8 cellular contexts compared by ENCODE assay signal in genomic region chr16:75266738-75267630, GRCh38. TPM values are rescaled to one million over a fixed set of nuclear protein-coding genes. Genes with fewer than 3 reads are reported as not detected.
DNase-seq lines count a peak whose midpoint lies in the region; ATAC-seq, FAIRE-seq and TF ChIP-seq lines count a peak whose summit lies in the region.

No MANE protein-coding gene starts in this region.

- WGBS in esophagus squamous epithelium, 2 donors = 40 to 69% methylated on average over 6 to 9 of the region's 27 CpGs
- 64 to 74% (median 71%) methylated on average over 21 to 27 of the region's 27 CpGs for WGBS in small intestine, 3 donors

- H3K27me3 ChIP-seq in NT2/D1 (ENCODE audit: insufficient read depth, insufficient read length) (peaks cover 3% of the 10 kb centered on the region), esophagus squamous epithelium (peaks cover 0 to 31% (median 0%) of the 10 kb centered on the region in 4 donors), small intestine (ENCODE audit: control insufficient read depth in 2 of 2, insufficient read depth in 2 of 2, low read length in 2 of 2) (peaks cover 0 to 3% of the 10 kb centered on the region in 2 donors)

- H3K9me3 ChIP-seq in NT2/D1 (ENCODE audit: insufficient read depth, low read length) (no peaks in the 10 kb centered on the region), esophagus squamous epithelium (no peaks in the 10 kb centered on the region), small intestine (ENCODE audit: control insufficient read depth, low read depth) (no peaks in the 10 kb centered on the region)

- TF ChIP-seq CTCF in esophagus squamous epithelium (IDR thresholded peaks at IDR 0.05) = no peak

- TF ChIP-seq POLR2A in esophagus squamous epithelium (IDR thresholded peaks at IDR 0.05) = no peak

- DNase-seq in COLO668 (lab: John Stamatoyannopoulos, UW; ENCODE audit: unreplicated experiment) = peak; percentile 19
- DNase-seq in NT2/D1 (ENCODE audit: low read depth, low spot score) = no peak
- no peak for DNase-seq in esophagus squamous epithelium (lab: John Stamatoyannopoulos, UW)
- peak; percentile 66 for DNase-seq in pons (ENCODE audit: low spot score)
- DNase-seq in DMS114 treated with DMSO at 0.1 percent for 48 hours (lab: John Stamatoyannopoulos, UW; ENCODE audit: unreplicated experiment) = no peak
- DNase-seq in small intestine = no peak
- DNase-seq in SIG-M5 (lab: John Stamatoyannopoulos, UW) = no peak

- H3K27ac ChIP-seq in esophagus squamous epithelium (peak overlapping the region; percentile 40 to 83 (median 56)), small intestine (ENCODE audit: low read depth in 1 of 2, low read length in 1 of 2) (peak overlapping the region in 1 of 2 donors; percentile 27)

- ATAC-seq in GM18502 (IDR thresholded peaks at IDR 0.05; ENCODE audit: poor library complexity, unreplicated experiment) = no peak

- H3K4me3 ChIP-seq in NT2/D1 (ENCODE audit: insufficient read length, low read depth) = peak overlapping the region; percentile 95
- peak overlapping the region in 2 of 4 donors; percentile 70 to 91 for H3K4me3 ChIP-seq in esophagus squamous epithelium
- no peak overlapping the region for H3K4me3 ChIP-seq in small intestine (ENCODE audit: low read depth in 1 of 2, low read length in 2 of 2)

- H3K4me1 ChIP-seq in NT2/D1 (ENCODE audit: insufficient read depth, insufficient read length) = peaks cover 48% of the 10 kb centered on the region
- peaks cover 29 to 67% (median 51%) of the 10 kb centered on the region in 3 donors for H3K4me1 ChIP-seq in esophagus squamous epithelium
- peaks cover 0 to 8% of the 10 kb centered on the region in 2 donors for H3K4me1 ChIP-seq in small intestine (ENCODE audit: control insufficient read depth in 2 of 2, insufficient read depth in 1 of 2, low read depth in 1 of 2, low read length in 1 of 2)

- intact Hi-C loops in esophagus squamous epithelium (cut with DNase I) = no loop called here

- H3K9ac ChIP-seq in NT2/D1 (ENCODE audit: insufficient read length, low read depth) = peak overlapping the region; percentile 93

- no peak for FAIRE-seq in small intestine (lab: Jason Lieb, UNC)

- H3K36me3 ChIP-seq in NT2/D1 (ENCODE audit: insufficient read depth, insufficient read length, low read length) = peaks cover 29% of the 10 kb centered on the region
- H3K36me3 ChIP-seq in esophagus squamous epithelium = no peaks in the 10 kb centered on the region
- no peaks in the 10 kb centered on the region for H3K36me3 ChIP-seq in small intestine (ENCODE audit: control insufficient read depth in 2 of 2, insufficient read depth in 2 of 2, low read length in 2 of 2)

RNA-seq across cellular contexts. Expression of gene BCAR1, which starts 15.6 kb away (rescaled TPM):
- 10 to 100 TPM; 26.8 to 51.9 (median 32.1) TPM for total RNA-seq in esophagus squamous epithelium
- polyA plus RNA-seq in small intestine = 100 to 1,000 TPM in 1 of 3 donors, 10 to 100 TPM in 2; 61.1 to 105 (median 94.2) TPM

RNA-seq across cellular contexts. Expression of gene CTRB1, which starts 48.2 kb away (rescaled TPM):
- not detected for total RNA-seq in esophagus squamous epithelium
- 10 to 100 TPM in 1 of 3 donors, 1 to 10 TPM in 1, under 1 TPM in 1; 0.27 to 23.7 (median 7.0) TPM for polyA plus RNA-seq in small intestine

Comparison
In these comparisons a context has a peak if more than half of its experiments do, and no peak if none do; other contexts are left out.
1. DNase-seq: peak in COLO668 (single experiment) and pons (single experiment); none in NT2/D1 (single experiment), esophagus squamous epithelium (single experiment), DMS114 treated with DMSO at 0.1 percent for 48 hours (single experiment), small intestine (single experiment) and SIG-M5 (single experiment).